26 cellular contexts compared by ENCODE assay signal in the genomic region with DNA sequence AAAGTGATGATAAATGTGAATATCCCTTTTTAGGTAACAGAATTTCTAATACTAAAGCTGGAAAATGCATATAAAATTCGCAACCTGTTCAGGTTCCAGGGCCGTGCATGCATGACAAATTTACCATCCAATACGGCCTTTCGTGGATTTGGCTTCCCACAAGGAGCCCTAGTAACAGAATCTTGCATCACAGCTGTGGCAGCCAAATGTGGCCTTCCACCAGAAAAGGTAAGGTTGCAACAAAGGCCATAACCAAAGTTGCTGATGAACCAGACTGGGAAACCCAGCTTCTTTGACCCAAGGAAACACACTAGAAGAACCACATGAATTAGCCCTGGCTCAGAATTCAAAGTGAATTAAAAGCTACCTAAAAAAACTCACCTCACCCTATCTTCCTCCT.
"Had no signal": no experiment of that assay in that cellular context is flagged by ENCODE, and none has a peak within 500 bp of the region (broad histone marks: within the 10 kb centered on the region; RNA-seq: fewer than 3 reads in every experiment).

No MANE protein-coding gene starts in this region.

- H3K79me2 ChIP-seq: hepatocyte had no signal

- H3K9me3 ChIP-seq: gastrocnemius medialis, heart left ventricle, left lung, mucosa of descending colon, prostate gland, spleen, testis, tibial artery had no signal

- H3K4me3 ChIP-seq: dorsolateral prefrontal cortex, gastrocnemius medialis, heart left ventricle, hepatocyte, left lung, mucosa of descending colon, neural progenitor cell, prostate gland, skin epidermis, spleen, testis, tibial artery had no signal

- H3K9me3 Mint-ChIP-seq: mesothelial cell of epicardium; naive thymus-derived CD4-positive, alpha-beta T cell; nephron; neural progenitor cell; stimulated activated memory B cell treated with anti-CD40 and anti-IgM and Interleukin-4, amounts not matched to agents 10 μg/mL and 1 μg/mL and 100 μg/mL, for 72 hours; type B pancreatic cell had no signal

- H3K4me1 ChIP-seq: left lung, prostate gland, spleen, testis had no signal

- H3K4me3 Mint-ChIP-seq: mesothelial cell of epicardium; naive thymus-derived CD4-positive, alpha-beta T cell; nephron; neural progenitor cell; stimulated activated memory B cell treated with anti-CD40 and anti-IgM and Interleukin-4, amounts not matched to agents 10 μg/mL and 1 μg/mL and 100 μg/mL, for 72 hours; type B pancreatic cell had no signal

- FAIRE-seq: colon, kidney had no signal

- H3K9ac ChIP-seq: neural progenitor cell had no signal

- H3K36me3 ChIP-seq: gastrocnemius medialis, heart left ventricle, left lung, neural progenitor cell, prostate gland, spleen, tibial artery had no signal

- H2AFZ ChIP-seq: hepatocyte had no signal

- H3K27ac Mint-ChIP-seq: mesothelial cell of epicardium; nephron; neural progenitor cell; stimulated activated memory B cell treated with anti-CD40 and anti-IgM and Interleukin-4, amounts not matched to agents 10 μg/mL and 1 μg/mL and 100 μg/mL, for 72 hours; type B pancreatic cell had no signal

- H3K4me2 ChIP-seq: hepatocyte, neural progenitor cell had no signal

- H3K27ac ChIP-seq: dorsolateral prefrontal cortex, gastrocnemius medialis, heart left ventricle, hepatocyte, left lung, neural progenitor cell, prostate gland, skin epidermis, spleen, testis, tibial artery had no signal

- DNase-seq: dorsolateral prefrontal cortex; effector CD4-positive, alpha-beta T cell; foreskin fibroblast; gastrocnemius medialis; heart left ventricle; kidney; left lung; mesenchymal stem cell; mucosa of descending colon; naive thymus-derived CD4-positive, alpha-beta T cell; right cardiac atrium; spleen; stimulated activated CD4-positive, alpha-beta T cell treated with anti-CD3 and anti-CD28 coated beads, Interleukin-4, amount 100 ng/mL, for 4 hours; stimulated activated naive CD8-positive, alpha-beta T cell treated with anti-CD3 and anti-CD28 coated beads, Interleukin-15, Interleukin-2, amounts not matched to agents 100 U/mL and 50 U/mL, for 24 hours; substantia nigra; testis; tibial artery had no signal

- ATAC-seq: gastrocnemius medialis; heart left ventricle; left lung; mucosa of descending colon; naive thymus-derived CD4-positive, alpha-beta T cell; right cardiac atrium; stimulated activated memory B cell treated with anti-CD40 and anti-IgM and Interleukin-4, amounts not matched to agents 10 μg/mL and 1 μg/mL and 100 μg/mL, for 72 hours; stimulated activated naive CD8-positive, alpha-beta T cell treated with anti-CD3 and anti-CD28 coated beads, Interleukin-15, Interleukin-2, amounts not matched to agents 100 U/mL and 50 U/mL, for 24 hours had no signal

- H3K27me3 ChIP-seq: gastrocnemius medialis, hepatocyte, left lung, neural progenitor cell, testis, tibial artery had no signal

- H3K4me1 Mint-ChIP-seq: nephron; neural progenitor cell; stimulated activated memory B cell treated with anti-CD40 and anti-IgM and Interleukin-4, amounts not matched to agents 10 μg/mL and 1 μg/mL and 100 μg/mL, for 72 hours had no signal

- H3K36me3 Mint-ChIP-seq: mesothelial cell of epicardium; naive thymus-derived CD4-positive, alpha-beta T cell; neural progenitor cell; stimulated activated memory B cell treated with anti-CD40 and anti-IgM and Interleukin-4, amounts not matched to agents 10 μg/mL and 1 μg/mL and 100 μg/mL, for 72 hours; type B pancreatic cell had no signal
